In genomic region chr6:11727356-11727755, GRCh38 we compare ENCODE assay signal across 19 cellular contexts. TPM values are rescaled to one million over a fixed set of nuclear protein-coding genes. Genes with fewer than 3 reads are reported as not detected.
DNase-seq lines count a peak whose midpoint lies in the region; ATAC-seq and TF ChIP-seq lines count a peak whose summit lies in the region.
"Had no signal": no experiment of that assay in that cellular context is flagged by ENCODE, and none has a peak within 500 bp of the region (broad histone marks: within the 10 kb centered on the region; RNA-seq: fewer than 3 reads in every experiment).

No MANE protein-coding gene starts in this region.

- CTCF ChIA-PET in activated CD8-positive, alpha-beta T cell treated with anti-CD3 and anti-CD28 coated beads for 36 hours (lab: Charles Lee), result interaction anchor here (1.4 to 2.0 kb wide), 2 partner anchors 13 to 16 kb away, joined by 4 to 7 read pairs; no protein-coding TSS in a partner anchor
- CTCF ChIA-PET in GM10248 (lab: Yijun Ruan, JAX), result interaction anchor here (1.2 kb wide), 1 partner anchor 11 kb away, joined by 3 read pairs; no protein-coding TSS in a partner anchor

- peaks cover 95% of the 10 kb centered on the region for H3K4me1 Mint-ChIP-seq in stimulated activated naive CD8-positive, alpha-beta T cell treated with anti-CD3 and anti-CD28 coated beads, Interleukin-15, Interleukin-2, amounts not matched to agents 100 ng/mL and 50 ng/mL, for 24 hours (ENCODE audit: low read depth)
- H3K4me1 Mint-ChIP-seq in activated CD8-positive, alpha-beta T cell treated with anti-CD3 and anti-CD28 coated beads for 36 hours (ENCODE audit: low read depth), result peaks cover 85% of the 10 kb centered on the region

- no peak for DNase-seq in stimulated activated naive CD8-positive, alpha-beta T cell treated with anti-CD3 and anti-CD28 coated beads, Interleukin-15, Interleukin-2, amounts not matched to agents 100 U/mL and 50 U/mL, for 24 hours
- DNase-seq in activated CD8-positive, alpha-beta T cell treated with anti-CD3 and anti-CD28 coated beads for 36 hours, result no peak
- DNase-seq in fibroblast of gingiva (ENCODE audit: low read depth) (peak; percentile 20), GM10266 (ENCODE audit: extremely low spot score) (no peak), GM10248 (ENCODE audit: extremely low spot score) (no peak)
- DNase-seq: central memory CD4-positive, alpha-beta T cell; dermis blood vessel endothelial cell; HCEC 1CT; head of caudate nucleus; mammary epithelial cell; NCI-H2081; NCI-H774; psoas muscle; stimulated activated CD4-positive, alpha-beta T cell treated with anti-CD3 and anti-CD28 coated beads, Interleukin-15, amount 100 ng/mL, for 24 hours; T-helper 9 cell; trophoblast cell had no signal

- intact Hi-C loops in activated CD8-positive, alpha-beta T cell treated with anti-CD3 and anti-CD28 coated beads for 36 hours (cut with micrococcal nuclease), result no loop called here

- H3K27me3 Mint-ChIP-seq in stimulated activated naive CD8-positive, alpha-beta T cell treated with anti-CD3 and anti-CD28 coated beads, Interleukin-15, Interleukin-2, amounts not matched to agents 100 ng/mL and 50 ng/mL, for 24 hours, result no peaks in the 10 kb centered on the region
- H3K27me3 Mint-ChIP-seq in activated CD8-positive, alpha-beta T cell treated with anti-CD3 and anti-CD28 coated beads for 36 hours, result no peaks in the 10 kb centered on the region

- ATAC-seq in stimulated activated naive CD8-positive, alpha-beta T cell treated with anti-CD3 and anti-CD28 coated beads, Interleukin-15, Interleukin-2, amounts not matched to agents 100 U/mL and 50 U/mL, for 24 hours, result no peak
- no peak for ATAC-seq in activated CD8-positive, alpha-beta T cell treated with anti-CD3 and anti-CD28 coated beads for 36 hours
- ATAC-seq in HG03025 (IDR thresholded peaks at IDR 0.05; ENCODE audit: low FRiP score, unreplicated experiment), result no peak
- ATAC-seq: psoas muscle had no signal

- POLR2A ChIA-PET in activated CD8-positive, alpha-beta T cell treated with anti-CD3 and anti-CD28 coated beads for 36 hours (lab: Charles Lee), result interaction anchor here (0.6 to 8.0 kb wide), 5 partner anchors 9 to 1777 kb away, joined by 3 to 122 read pairs (median 8); no protein-coding TSS in a partner anchor
- POLR2A ChIA-PET in GM10248 (lab: Yijun Ruan, JAX), result interaction anchor here (1.9 kb wide), 1 partner anchor 15 kb away, joined by 9 read pairs; no protein-coding TSS in a partner anchor

- H3K4me3 Mint-ChIP-seq in stimulated activated naive CD8-positive, alpha-beta T cell treated with anti-CD3 and anti-CD28 coated beads, Interleukin-15, Interleukin-2, amounts not matched to agents 100 ng/mL and 50 ng/mL, for 24 hours, result peak overlapping the region; percentile 84
- peak overlapping the region; percentile 82 for H3K4me3 Mint-ChIP-seq in activated CD8-positive, alpha-beta T cell treated with anti-CD3 and anti-CD28 coated beads for 36 hours

- H3K36me3 Mint-ChIP-seq in stimulated activated naive CD8-positive, alpha-beta T cell treated with anti-CD3 and anti-CD28 coated beads, Interleukin-15, Interleukin-2, amounts not matched to agents 100 ng/mL and 50 ng/mL, for 24 hours (ENCODE audit: low read depth), result peaks cover 25% of the 10 kb centered on the region
- H3K36me3 Mint-ChIP-seq in activated CD8-positive, alpha-beta T cell treated with anti-CD3 and anti-CD28 coated beads for 36 hours (ENCODE audit: low read depth), result peaks cover 45% of the 10 kb centered on the region

- H3K9me3 Mint-ChIP-seq in stimulated activated naive CD8-positive, alpha-beta T cell treated with anti-CD3 and anti-CD28 coated beads, Interleukin-15, Interleukin-2, amounts not matched to agents 100 ng/mL and 50 ng/mL, for 24 hours, result peaks cover 4% of the 10 kb centered on the region
- H3K9me3 Mint-ChIP-seq in activated CD8-positive, alpha-beta T cell treated with anti-CD3 and anti-CD28 coated beads for 36 hours, result peaks cover 8% of the 10 kb centered on the region

- TF ChIP-seq CTCF in activated CD8-positive, alpha-beta T cell treated with anti-CD3 and anti-CD28 coated beads for 36 hours (IDR thresholded peaks at IDR 0.05), result no peak
- TF ChIP-seq CTCF in GM10266 (IDR thresholded peaks at IDR 0.05; ENCODE audit: control insufficient read depth, insufficient read depth, low read depth, missing control alignments), result no peak
- no peak for TF ChIP-seq CTCF in GM10248 (IDR thresholded peaks at IDR 0.05; ENCODE audit: control extremely low read depth, extremely low read depth, low read depth, missing control alignments)

- peak overlapping the region; percentile 95 for H3K27ac Mint-ChIP-seq in stimulated activated naive CD8-positive, alpha-beta T cell treated with anti-CD3 and anti-CD28 coated beads, Interleukin-15, Interleukin-2, amounts not matched to agents 100 ng/mL and 50 ng/mL, for 24 hours
- H3K27ac Mint-ChIP-seq in activated CD8-positive, alpha-beta T cell treated with anti-CD3 and anti-CD28 coated beads for 36 hours, result peak overlapping the region; percentile 93

RNA-seq across cellular contexts. Expression of gene ADTRP, which starts 51.2 kb away (rescaled TPM):
- total RNA-seq in activated CD8-positive, alpha-beta T cell treated with anti-CD3 and anti-CD28 coated beads for 36 hours, result 10 to 100 TPM; 20.0 to 21.9 TPM
- total RNA-seq: ascending aorta, psoas muscle had no signal
